31 cellular contexts compared by ENCODE assay signal in genomic region chr9:129746092-129746760, GRCh38. TPM values are rescaled to one million over a fixed set of nuclear protein-coding genes. Genes with fewer than 3 reads are reported as not detected.
DNase-seq lines count a peak whose midpoint lies in the region; ATAC-seq, FAIRE-seq and TF ChIP-seq lines count a peak whose summit lies in the region.
"Had no signal": no experiment of that assay in that cellular context is flagged by ENCODE, and none has a peak within 500 bp of the region (broad histone marks: within the 10 kb centered on the region; RNA-seq: fewer than 3 reads in every experiment).

No MANE protein-coding gene starts in this region.

- H3K4me2 ChIP-seq in astrocyte (ENCODE audit: low read length): peak overlapping the region; percentile 50
- H3K4me2 ChIP-seq: A549 had no signal

- H3K4me3 Mint-ChIP-seq in MCF 10A (ENCODE audit: unreplicated experiment): no peak overlapping the region
- H3K4me3 Mint-ChIP-seq in astrocyte (ENCODE audit: unreplicated experiment): no peak overlapping the region
- H3K4me3 Mint-ChIP-seq in stimulated activated naive CD8-positive, alpha-beta T cell treated with anti-CD3 and anti-CD28 coated beads, Interleukin-15, amount 100 ng/mL, for 72 hours: no peak overlapping the region
- H3K4me3 Mint-ChIP-seq: activated T-cell treated with anti-CD3 and anti-CD28 coated beads, Interleukin-2, amount 50 U/mL, for 24 hours; IgD-negative memory B cell; stimulated activated naive B cell treated with anti-CD40 and anti-IgM and Interleukin-4, amounts not matched to agents 10 μg/mL and 1 μg/mL and 100 μg/mL, for 72 hours had no signal

- H3K27ac Mint-ChIP-seq in MCF 10A (ENCODE audit: low read depth, unreplicated experiment) (peak overlapping the region; percentile 42), astrocyte (ENCODE audit: unreplicated experiment) (no peak overlapping the region)
- no peak overlapping the region for H3K27ac Mint-ChIP-seq in stimulated activated naive CD8-positive, alpha-beta T cell treated with anti-CD3 and anti-CD28 coated beads, Interleukin-15, amount 100 ng/mL, for 72 hours
- H3K27ac Mint-ChIP-seq: activated T-cell treated with anti-CD3 and anti-CD28 coated beads, Interleukin-2, amount 50 U/mL, for 24 hours; IgD-negative memory B cell; progenitor cell of endocrine pancreas; stimulated activated naive B cell treated with anti-CD40 and anti-IgM and Interleukin-4, amounts not matched to agents 10 μg/mL and 1 μg/mL and 100 μg/mL, for 72 hours had no signal

- no peak for ATAC-seq in Right ventricle myocardium inferior
- no peak for ATAC-seq in stimulated activated naive CD8-positive, alpha-beta T cell treated with anti-CD3 and anti-CD28 coated beads, Interleukin-15, amount 100 ng/mL, for 72 hours
- ATAC-seq: A549; foreskin keratinocyte; left cardiac atrium; sciatic nerve; stimulated activated naive B cell treated with anti-CD40 and anti-IgM and Interleukin-4, amounts not matched to agents 10 μg/mL and 1 μg/mL and 100 μg/mL, for 72 hours had no signal

- FAIRE-seq in astrocyte (lab: Jason Lieb, UNC): no peak
- FAIRE-seq: A549 had no signal

- H3K79me2 ChIP-seq in astrocyte (ENCODE audit: insufficient read depth, low read length): no peaks in the 10 kb centered on the region

- H3K36me3 Mint-ChIP-seq in MCF 10A (ENCODE audit: insufficient read depth, unreplicated experiment): peaks cover 88% of the 10 kb centered on the region
- H3K36me3 Mint-ChIP-seq in astrocyte (ENCODE audit: low read depth, unreplicated experiment): peaks cover 2% of the 10 kb centered on the region
- H3K36me3 Mint-ChIP-seq: stimulated activated naive B cell treated with anti-CD40 and anti-IgM and Interleukin-4, amounts not matched to agents 10 μg/mL and 1 μg/mL and 100 μg/mL, for 72 hours had no signal

- intact Hi-C loops in MCF 10A (cut with micrococcal nuclease): no loop called here
- intact Hi-C loops in breast epithelium (cut with DNase I; ENCODE audit: low total_unique reads): no loop called here
- intact Hi-C loops in vagina (cut with DNase I): no loop called here
- intact Hi-C loops in Right ventricle myocardium inferior (cut with DNase I): no loop called here

- H3K4me1 ChIP-seq in breast epithelium (peaks cover 0 to 7% of the 10 kb centered on the region in 2 donors), astrocyte (ENCODE audit: insufficient read depth, low read length) (peaks cover 29% of the 10 kb centered on the region), vagina (peaks cover 10% of the 10 kb centered on the region)
- H3K4me1 ChIP-seq: BE2C, colonic mucosa had no signal

- DNase-seq in MCF 10A (ENCODE audit: unreplicated experiment): peak; percentile 43
- DNase-seq in breast epithelium (ENCODE audit: low spot score in 2 of 2): no peak
- peak; percentile 77 for DNase-seq in astrocyte (ENCODE audit: low read depth)
- peak; percentile 42 for DNase-seq in glomerular visceral epithelial cell (ENCODE audit: extremely low spot score)
- DNase-seq in vagina (ENCODE audit: extremely low spot score in 2 of 2): no peak
- DNase-seq in Right ventricle myocardium inferior (ENCODE audit: missing footprints): no peak
- DNase-seq in mucosa of gallbladder (ENCODE audit: low spot score): no peak
- no peak for DNase-seq in stimulated activated naive CD8-positive, alpha-beta T cell treated with anti-CD3 and anti-CD28 coated beads, Interleukin-15, amount 100 ng/mL, for 72 hours
- DNase-seq: activated gamma-delta T cell; activated T-cell treated with anti-CD3 and anti-CD28 coated beads, Interleukin-2, amount 50 U/mL, for 24 hours; BE2C; colonic mucosa; COR-L47; DMS79; effector CD8-positive, alpha-beta T cell; foreskin keratinocyte; H7; left cardiac atrium; mammary epithelial cell; MG63; NCI-H1417; NCI-H2081; NCI-H345; RPMI8226; stimulated activated CD4-positive, alpha-beta T cell treated with anti-CD3 and anti-CD28 coated beads, Interleukin-4, amount 100 ng/mL, for 4 hours; stimulated activated naive B cell treated with anti-CD40 and anti-IgM and Interleukin-4, amounts not matched to agents 10 μg/mL and 1 μg/mL and 100 μg/mL, for 72 hours had no signal

- H2AFZ ChIP-seq in astrocyte (ENCODE audit: low read depth, low read length): peak overlapping the region; percentile 38

- H3K36me3 ChIP-seq in breast epithelium: no peaks in the 10 kb centered on the region
- no peaks in the 10 kb centered on the region for H3K36me3 ChIP-seq in astrocyte (ENCODE audit: insufficient read depth, low read length)
- no peaks in the 10 kb centered on the region for H3K36me3 ChIP-seq in vagina
- H3K36me3 ChIP-seq: BE2C, colonic mucosa, MG63 had no signal

- BruUV-seq in MCF 10A (replicated peaks; lab: Mats Ljungman, UMichigan): no TSS peak

- TF ChIP-seq POLR2A in breast epithelium (IDR thresholded peaks at IDR 0.05): no peak
- TF ChIP-seq POLR2A in vagina (IDR thresholded peaks at IDR 0.05): no peak

- H3K4me3 ChIP-seq in breast epithelium (no peak overlapping the region), astrocyte (ENCODE audit: insufficient read depth, low read depth, low read length) (no peak overlapping the region), vagina (no peak overlapping the region)
- H3K4me3 ChIP-seq: A549, colonic mucosa, MG63, SK-N-MC had no signal

- H3K9me3 Mint-ChIP-seq in MCF 10A (ENCODE audit: unreplicated experiment) (no peaks in the 10 kb centered on the region), astrocyte (ENCODE audit: unreplicated experiment) (no peaks in the 10 kb centered on the region)
- H3K9me3 Mint-ChIP-seq in stimulated activated naive CD8-positive, alpha-beta T cell treated with anti-CD3 and anti-CD28 coated beads, Interleukin-15, amount 100 ng/mL, for 72 hours: no peaks in the 10 kb centered on the region
- H3K9me3 Mint-ChIP-seq: activated T-cell treated with anti-CD3 and anti-CD28 coated beads, Interleukin-2, amount 50 U/mL, for 24 hours; IgD-negative memory B cell; stimulated activated naive B cell treated with anti-CD40 and anti-IgM and Interleukin-4, amounts not matched to agents 10 μg/mL and 1 μg/mL and 100 μg/mL, for 72 hours had no signal

- H3K27me3 ChIP-seq in breast epithelium: no peaks in the 10 kb centered on the region
- peaks cover 3% of the 10 kb centered on the region for H3K27me3 ChIP-seq in astrocyte (ENCODE audit: insufficient read depth, low read length)
- H3K27me3 ChIP-seq in vagina: no peaks in the 10 kb centered on the region
- H3K27me3 ChIP-seq: BE2C, colonic mucosa, foreskin keratinocyte, MG63 had no signal

- POLR2A ChIA-PET in MCF 10A (lab: Yijun Ruan, JAX): interaction anchor here (1.2 to 1.8 kb wide), 3 partner anchors 15 to 31 kb away, joined by 3 to 9 read pairs (median 4); no protein-coding TSS in a partner anchor

- H3K4me1 Mint-ChIP-seq in MCF 10A (ENCODE audit: insufficient read depth, unreplicated experiment): peaks cover 46% of the 10 kb centered on the region
- peaks cover 5% of the 10 kb centered on the region for H3K4me1 Mint-ChIP-seq in astrocyte (ENCODE audit: low read depth, unreplicated experiment)
- H3K4me1 Mint-ChIP-seq in stimulated activated naive CD8-positive, alpha-beta T cell treated with anti-CD3 and anti-CD28 coated beads, Interleukin-15, amount 100 ng/mL, for 72 hours: peaks cover 6% of the 10 kb centered on the region

- TF ChIP-seq CTCF in MCF 10A (IDR thresholded peaks at IDR 0.05; ENCODE audit: unreplicated experiment): no peak
- no peak for TF ChIP-seq CTCF in breast epithelium (IDR thresholded peaks at IDR 0.05)
- TF ChIP-seq CTCF in astrocyte (IDR thresholded peaks at IDR 0.05; ENCODE audit: insufficient read depth, low read depth, low read length): no peak
- TF ChIP-seq CTCF in vagina (IDR thresholded peaks at IDR 0.05): no peak

- H3K27ac ChIP-seq in breast epithelium (peak overlapping the region in 1 of 2 donors; percentile 25), astrocyte (ENCODE audit: low read depth, low read length) (no peak overlapping the region), vagina (no peak overlapping the region)
- H3K27ac ChIP-seq: A549, colonic mucosa, foreskin keratinocyte, SK-N-MC had no signal

- CTCF ChIA-PET in MCF 10A (lab: Yijun Ruan, JAX): interaction anchor here (1.1 to 1.6 kb wide), 4 partner anchors 8 to 103 kb away, joined by 3 to 6 read pairs (median 4); no protein-coding TSS in a partner anchor

- H3K9ac ChIP-seq in astrocyte (ENCODE audit: low read length): no peak overlapping the region

- H3K9me3 ChIP-seq in breast epithelium (no peaks in the 10 kb centered on the region), astrocyte (ENCODE audit: insufficient read depth, low read depth, low read length) (no peaks in the 10 kb centered on the region), vagina (no peaks in the 10 kb centered on the region)
- H3K9me3 ChIP-seq: A549, BE2C, colonic mucosa, MG63 had no signal

- H4K20me1 ChIP-seq in astrocyte (ENCODE audit: insufficient read depth, low read length): no peaks in the 10 kb centered on the region

- H3K27me3 Mint-ChIP-seq in MCF 10A (ENCODE audit: insufficient read depth, unreplicated experiment): no peaks in the 10 kb centered on the region
- H3K27me3 Mint-ChIP-seq in astrocyte (ENCODE audit: low read depth, unreplicated experiment): peaks cover 11% of the 10 kb centered on the region
- H3K27me3 Mint-ChIP-seq in stimulated activated naive CD8-positive, alpha-beta T cell treated with anti-CD3 and anti-CD28 coated beads, Interleukin-15, amount 100 ng/mL, for 72 hours: no peaks in the 10 kb centered on the region
- H3K27me3 Mint-ChIP-seq: activated T-cell treated with anti-CD3 and anti-CD28 coated beads, Interleukin-2, amount 50 U/mL, for 24 hours had no signal

RNA-seq across cellular contexts. Expression of gene PTGES, which starts 6.6 kb away (rescaled TPM):
- total RNA-seq in MCF 10A (2022): 74.0 and 96.6 TPM in 2 replicates
- total RNA-seq in breast epithelium: 10 to 100 TPM; 21.8 to 36.7 (median 25.3) TPM
- total RNA-seq in astrocyte: 1.2 and 2.5 TPM in 2 replicates
- total RNA-seq in vagina: 18.9 TPM
- 4.8 TPM for total RNA-seq in Right ventricle myocardium inferior
- 5.0 TPM for total RNA-seq in mucosa of gallbladder

RNA-seq across cellular contexts. Expression of gene TOR1B, which starts 56.8 kb away (rescaled TPM):
- 14.7 and 14.8 TPM in 2 replicates for total RNA-seq in MCF 10A (2022)
- total RNA-seq in breast epithelium: 10 to 100 TPM; 22.6 to 26.7 (median 23.9) TPM
- total RNA-seq in astrocyte: 31.6 and 39.4 TPM in 2 replicates
- total RNA-seq in vagina: 14.5 TPM
- total RNA-seq in Right ventricle myocardium inferior: 10.5 TPM
- total RNA-seq in mucosa of gallbladder: 28.1 TPM

Comparison
In these comparisons a context has a peak if more than half of its experiments do, and no peak if none do; other contexts are left out.
1. DNase-seq: peak in MCF 10A (single experiment), astrocyte (single experiment) and glomerular visceral epithelial cell (single experiment); none in breast epithelium (0 of 2), vagina (0 of 2), Right ventricle myocardium inferior (single experiment), mucosa of gallbladder (single experiment) and stimulated activated naive CD8-positive, alpha-beta T cell treated with anti-CD3 and anti-CD28 coated beads, Interleukin-15, amount 100 ng/mL, for 72 hours (0 of 2).